13 cellular contexts compared by ENCODE assay signal in genomic region chr1:156744786-156745419, GRCh38. TPM values are rescaled to one million over a fixed set of nuclear protein-coding genes. Genes with fewer than 3 reads are reported as not detected.
A peak's percentile ranks its signal among the peaks of the same experiment; 100 is the strongest.
DNase-seq lines count a peak whose midpoint lies in the region; ATAC-seq, FAIRE-seq and TF ChIP-seq lines count a peak whose summit lies in the region.
"Had no signal": no experiment of that assay in that cellular context is flagged by ENCODE, and none has a peak within 500 bp of the region (broad histone marks: within the 10 kb centered on the region; RNA-seq: fewer than 3 reads in every experiment).

No MANE protein-coding gene starts in this region.

- H3K27ac Mint-ChIP-seq in brain, result peak overlapping the region in 4 of 5 experiments; percentile 17 to 100 (median 100)
- peak overlapping the region; percentile 97 to 100 for H3K27ac Mint-ChIP-seq in natural killer cell treated with Interleukin-12 subunit alpha and Interleukin-12 subunit beta and Interleukin-15 and Interleukin-18, amount 100 ng/mL, for 72 hours

- TF ChIP-seq EP300 in A549 (IDR thresholded peaks at IDR 0.05), result no peak

- H3K4me2 ChIP-seq in A549 (peak overlapping the region; percentile 92; the same call in 2 of the 3 replicates), HCT116 (ENCODE audit: low read length) (no peak overlapping the region), PC-3 (ENCODE audit: low read length) (no peak overlapping the region)

- H3K9ac ChIP-seq in HCT116 (ENCODE audit: low read length) (0 out of 2 replicates have a peak overlapping the region, but pooled peaks have one; percentile 94), PC-3 (ENCODE audit: low read length) (no peak overlapping the region)

- intact Hi-C loops in HCT116 (cut with micrococcal nuclease), result loop anchor here (10.0 kb wide), 1 partner anchor 240 kb away; the partner anchor contains the start of gene MEF2D
- intact Hi-C loops in PC-3 (cut with micrococcal nuclease), result no loop called here

- H3K4me1 Mint-ChIP-seq in brain, result peaks cover 64% of the 10 kb centered on the region
- peaks cover 68 to 70% of the 10 kb centered on the region in 2 donors for H3K4me1 Mint-ChIP-seq in natural killer cell treated with Interleukin-12 subunit alpha and Interleukin-12 subunit beta and Interleukin-15 and Interleukin-18, amount 100 ng/mL, for 72 hours (ENCODE audit: low read depth in 2 of 2)

- DNase-seq in A549 (ENCODE audit: low read depth in 1 of 2, low spot score in 1 of 2), result no peak
- DNase-seq in HCT116 (ENCODE audit: low read depth, low spot score), result no peak
- no peak for DNase-seq in natural killer cell treated with Interleukin-12 subunit alpha and Interleukin-12 subunit beta and Interleukin-15 and Interleukin-18, amount 100 ng/mL, for 72 hours (ENCODE audit: low spot score)
- no peak for DNase-seq in anterior cingulate cortex (lab: John Stamatoyannopoulos, UW)
- DNase-seq in HPDE6-E6E7 (ENCODE audit: extremely low spot score), result no peak
- no peak for DNase-seq in PC-3
- DNase-seq: cerebellar nuclear complex, hypothalamus, NCI-H2029, SHP77 had no signal

- ATAC-seq in A549, result no peak
- no peak for ATAC-seq in HCT116
- ATAC-seq in natural killer cell treated with Interleukin-12 subunit alpha and Interleukin-12 subunit beta and Interleukin-15 and Interleukin-18, amount 100 ng/mL, for 72 hours, result no peak
- ATAC-seq in GM21825 (IDR thresholded peaks at IDR 0.05; ENCODE audit: unreplicated experiment), result no peak
- no peak for ATAC-seq in PC-3

- H4K20me1 ChIP-seq in HCT116 (ENCODE audit: insufficient read depth) (no peaks in the 10 kb centered on the region), PC-3 (ENCODE audit: low read length) (0 out of 2 replicates have a peak, but pooled peaks cover 5% of the 10 kb centered on the region)

- H3K27ac ChIP-seq in A549 (peak overlapping the region; percentile 99 to 100; a peak in 3 of 6 replicates), HCT116 (ENCODE audit: low read depth, low read length) (peak overlapping the region; percentile 99), PC-3 (ENCODE audit: low read length) (no peak overlapping the region)

- H3F3A ChIP-seq in PC-3 (ENCODE audit: low read length, unreplicated experiment), result peaks cover 23% of the 10 kb centered on the region

- FAIRE-seq in A549 (lab: Jason Lieb, UNC), result no peak

- H3K36me3 ChIP-seq in HCT116 (ENCODE audit: control insufficient read depth in 1 of 2, insufficient read depth in 2 of 2, low read length in 2 of 2), result peaks cover 16 to 21% of the 10 kb centered on the region in 2 experiments; a peak in 2 of 4 replicates
- peaks cover 45% of the 10 kb centered on the region for H3K36me3 ChIP-seq in PC-3 (ENCODE audit: low read depth, low read length)

- no peak overlapping the region for H2AFZ ChIP-seq in HCT116 (ENCODE audit: low read depth, low read length, poor library complexity, severe bottlenecking)
- H2AFZ ChIP-seq in PC-3 (ENCODE audit: low read length), result no peak overlapping the region

- TF ChIP-seq RAD21 in A549 (conservative IDR thresholded peaks at IDR 0.05 in 1 of 2, IDR thresholded peaks at IDR 0.05 in 1 of 2), result no peak
- TF ChIP-seq RAD21 in HCT116 (IDR thresholded peaks at IDR 0.05; ENCODE audit: low read depth), result no peak

- H3K79me2 ChIP-seq in HCT116 (ENCODE audit: insufficient read depth, low read length), result peaks cover 77% of the 10 kb centered on the region
- H3K79me2 ChIP-seq in PC-3 (ENCODE audit: low read length), result peaks cover 68% of the 10 kb centered on the region

- H3K9me2 ChIP-seq in HCT116 (ENCODE audit: insufficient read depth), result no peaks in the 10 kb centered on the region
- H3K9me2 ChIP-seq in PC-3 (replicated peaks; ENCODE audit: low read length), result no peaks in the 10 kb centered on the region

- H3K9me3 ChIP-seq in A549, result no peaks in the 10 kb centered on the region
- H3K9me3 ChIP-seq in HCT116 (ENCODE audit: control insufficient read depth in 1 of 2, insufficient read depth in 1 of 2, low read depth in 1 of 2, low read length in 2 of 2), result no peaks in the 10 kb centered on the region
- no peaks in the 10 kb centered on the region for H3K9me3 ChIP-seq in PC-3 (ENCODE audit: low read length)
- H3K9me3 ChIP-seq: HAP-1 had no signal

- no peaks in the 10 kb centered on the region for H3K9me3 Mint-ChIP-seq in brain
- no peaks in the 10 kb centered on the region for H3K9me3 Mint-ChIP-seq in natural killer cell treated with Interleukin-12 subunit alpha and Interleukin-12 subunit beta and Interleukin-15 and Interleukin-18, amount 100 ng/mL, for 72 hours

- peaks cover 3% of the 10 kb centered on the region for H3K36me3 Mint-ChIP-seq in brain
- peaks cover 12% of the 10 kb centered on the region for H3K36me3 Mint-ChIP-seq in natural killer cell treated with Interleukin-12 subunit alpha and Interleukin-12 subunit beta and Interleukin-15 and Interleukin-18, amount 100 ng/mL, for 72 hours

- 83% methylated on average over 14 of the region's 14 CpGs for WGBS in A549 (ENCODE audit: missing lambda C conversion rate)

- BruUV-seq in HCT116 (replicated peaks; lab: Mats Ljungman, UMichigan) (no TSS peak), PC-3 (replicated peaks; lab: Mats Ljungman, UMichigan) (no TSS peak)

- H3K27me3 ChIP-seq in HCT116 (ENCODE audit: insufficient read depth, low read length) (no peaks in the 10 kb centered on the region), PC-3 (ENCODE audit: low read length) (no peaks in the 10 kb centered on the region)

- TF ChIP-seq POLR2A in A549 (IDR thresholded peaks at IDR 0.05; ENCODE audit: low read length) (no peak), HCT116 (IDR thresholded peaks at IDR 0.05; ENCODE audit: borderline replicate concordance, extremely low read depth, insufficient read depth, insufficient read length) (no peak)

- POLR2A ChIA-PET in A549 (lab: Yijun Ruan, JAX), result interaction anchor here (0.7 kb wide), 1 partner anchor 188 kb away, joined by 4 read pairs; no protein-coding TSS in a partner anchor
- POLR2A ChIA-PET in HCT116 (lab: Charles Lee), result interaction anchor here (0.7 kb wide), 1 partner anchor 16 kb away, joined by 7 read pairs; the partner anchor contains the start of gene ISG20L2
- POLR2A ChIA-PET in PC-3 (lab: Charles Lee; ENCODE audit: unreplicated experiment), result no interaction called here

- CTCF ChIA-PET in A549 (lab: Yijun Ruan, JAX), result interaction anchor here (0.9 to 10.5 kb wide), 5 partner anchors 19 to 147 kb away, joined by 3 to 130 read pairs (median 5); partner anchors contain the start of genes ISG20L2 and METTL25B
- CTCF ChIA-PET in HCT116 (lab: Charles Lee), result interaction anchor here (0.7 kb wide), 1 partner anchor 145 kb away, joined by 3 read pairs; no protein-coding TSS in a partner anchor
- CTCF ChIA-PET in PC-3 (lab: Charles Lee), result interaction anchor here (0.7 kb wide), 1 partner anchor 56 kb away, joined by 6 read pairs; no protein-coding TSS in a partner anchor

- no peak overlapping the region for H3K4me3 ChIP-seq in A549
- H3K4me3 ChIP-seq in HCT116 (replicated peaks in 1 of 2; ENCODE audit: low read depth in 1 of 2, low read length in 2 of 2), result no peak overlapping the region
- no peak overlapping the region for H3K4me3 ChIP-seq in PC-3 (ENCODE audit: low read length)
- H3K4me3 ChIP-seq: HAP-1 had no signal

- RAD21 ChIA-PET in HCT116 (lab: Charles Lee; ENCODE audit: low non-redundant PET in 1 of 2, low total read pairs in 2 of 2, uncharacterized antibody in 2 of 2, unreplicated experiment in 2 of 2), result no interaction called here

- H3K4me1 ChIP-seq in A549 (peaks cover 53% of the 10 kb centered on the region), HCT116 (ENCODE audit: control insufficient read depth in 1 of 2, insufficient read depth in 2 of 2, low read length in 2 of 2) (peaks cover 35 to 67% of the 10 kb centered on the region in 2 experiments), PC-3 (ENCODE audit: insufficient read depth, low read length) (peaks cover 59% of the 10 kb centered on the region)

- H3K4me3 Mint-ChIP-seq in brain, result peak overlapping the region in 1 of 5 experiments; percentile 94
- no peak overlapping the region for H3K4me3 Mint-ChIP-seq in natural killer cell treated with Interleukin-12 subunit alpha and Interleukin-12 subunit beta and Interleukin-15 and Interleukin-18, amount 100 ng/mL, for 72 hours

- no peak for TF ChIP-seq CTCF in A549 (IDR thresholded peaks at IDR 0.05)
- TF ChIP-seq CTCF in HCT116 (IDR thresholded peaks at IDR 0.05 in 2 of 3, conservative IDR thresholded peaks at IDR 0.05 in 1 of 3; ENCODE audit: borderline replicate concordance in 1 of 3, insufficient read depth in 1 of 3, low read depth in 2 of 3, low read length in 2 of 3), result no peak
- no peak for TF ChIP-seq CTCF in brain (conservative IDR thresholded peaks at IDR 0.05)
- no peak for TF ChIP-seq CTCF in PC-3 (conservative IDR thresholded peaks at IDR 0.05; ENCODE audit: low read depth, low read length)

- peaks cover 6% of the 10 kb centered on the region for H3K27me3 Mint-ChIP-seq in brain
- H3K27me3 Mint-ChIP-seq in natural killer cell treated with Interleukin-12 subunit alpha and Interleukin-12 subunit beta and Interleukin-15 and Interleukin-18, amount 100 ng/mL, for 72 hours, result no peaks in the 10 kb centered on the region

RNA-seq across cellular contexts. Expression of gene MRPL24, which starts 4.0 kb away (rescaled TPM):
- polyA plus RNA-seq in A549 (2011; rRNA removed), result 170 and 246 TPM in 2 replicates
- 174 and 183 TPM in 2 replicates for polyA plus RNA-seq in A549 (2012; cell fraction: cytosol; rRNA removed)
- polyA plus RNA-seq in A549 (2012; cell fraction: nucleus; rRNA removed), result 74.5 and 122 TPM in 2 replicates
- polyA plus RNA-seq in A549 (2017; fragmentation: RNase III; extraction: RNeasy Plus Mini Kit Qiagen cat#74134 plus additional on column Dnase treatment), result 195 to 207 TPM (median 198 TPM) in 3 replicates
- 53.9 and 86.1 TPM in 2 replicates for polyA minus RNA-seq in A549 (2011; rRNA and poly(A)+ RNA removed)
- 111 TPM for total RNA-seq in HCT116 (2021; ENCODE audit: unreplicated experiment)
- 106 and 142 TPM in 2 replicates for polyA plus RNA-seq in HCT116 (2012)
- polyA plus RNA-seq in brain (ENCODE audit: insufficient read depth, low read depth, low replicate concordance), result 111 TPM
- total RNA-seq in natural killer cell treated with Interleukin-12 subunit alpha and Interleukin-12 subunit beta and Interleukin-15 and Interleukin-18, amount 100 ng/mL, for 72 hours, result 10 to 100 TPM; 52.9 to 71.2 TPM
- 232 and 275 TPM in 2 replicates for total RNA-seq in PC-3 (2014; rRNA removed)

RNA-seq across cellular contexts. Expression of gene HDGF, which starts 6.6 kb away (rescaled TPM):
- polyA plus RNA-seq in A549 (2011; rRNA removed) (271 and 299 TPM in 2 replicates), A549 (2017; fragmentation: RNase III; extraction: RNeasy Plus Mini Kit Qiagen cat#74134 plus additional on column Dnase treatment) (404 to 428 TPM (median 419 TPM) in 3 replicates), brain (ENCODE audit: insufficient read depth, low read depth, low replicate concordance) (502 TPM)
- polyA plus RNA-seq in A549 (2012; cell fraction: cytosol; rRNA removed), result 178 and 186 TPM in 2 replicates
- 105 and 131 TPM in 2 replicates for polyA plus RNA-seq in A549 (2012; cell fraction: nucleus; rRNA removed)
- 169 and 184 TPM in 2 replicates for polyA minus RNA-seq in A549 (2011; rRNA and poly(A)+ RNA removed)
- total RNA-seq in HCT116 (2021; ENCODE audit: unreplicated experiment) (304 TPM), PC-3 (2014; rRNA removed) (586 and 1,030 TPM in 2 replicates)
- polyA plus RNA-seq in HCT116 (2012), result 151 and 187 TPM in 2 replicates
- total RNA-seq in natural killer cell treated with Interleukin-12 subunit alpha and Interleukin-12 subunit beta and Interleukin-15 and Interleukin-18, amount 100 ng/mL, for 72 hours, result 100 to 1,000 TPM; 208 to 308 TPM

RNA-seq across cellular contexts. Expression of gene ISG20L2, which starts 16.3 kb away (rescaled TPM):
- polyA plus RNA-seq in A549 (2011; rRNA removed) (42.5 and 55.7 TPM in 2 replicates), A549 (2017; fragmentation: RNase III; extraction: RNeasy Plus Mini Kit Qiagen cat#74134 plus additional on column Dnase treatment) (27.6 to 31.4 TPM (median 29.6 TPM) in 3 replicates), brain (ENCODE audit: insufficient read depth, low read depth, low replicate concordance) (41.5 TPM)
- 29.2 and 35.7 TPM in 2 replicates for polyA plus RNA-seq in A549 (2012; cell fraction: cytosol; rRNA removed)
- 12.5 and 17.9 TPM in 2 replicates for polyA plus RNA-seq in A549 (2012; cell fraction: nucleus; rRNA removed)
- 44.0 and 56.0 TPM in 2 replicates for polyA minus RNA-seq in A549 (2011; rRNA and poly(A)+ RNA removed)
- total RNA-seq in HCT116 (2021; ENCODE audit: unreplicated experiment) (41.7 TPM), PC-3 (2014; rRNA removed) (39.2 and 51.7 TPM in 2 replicates)
- 19.9 and 23.3 TPM in 2 replicates for polyA plus RNA-seq in HCT116 (2012)
- total RNA-seq in natural killer cell treated with Interleukin-12 subunit alpha and Interleukin-12 subunit beta and Interleukin-15 and Interleukin-18, amount 100 ng/mL, for 72 hours, result 10 to 100 TPM; 67.5 to 97.5 TPM

RNA-seq across cellular contexts. Expression of gene METTL25B, which starts 16.6 kb away (rescaled TPM):
- polyA plus RNA-seq in A549 (2011; rRNA removed), result 18.5 and 22.1 TPM in 2 replicates
- 19.4 and 21.3 TPM in 2 replicates for polyA plus RNA-seq in A549 (2012; cell fraction: cytosol; rRNA removed)
- polyA plus RNA-seq in A549 (2012; cell fraction: nucleus; rRNA removed), result 34.1 and 34.8 TPM in 2 replicates
- 15.7 to 21.7 TPM (median 16.7 TPM) in 3 replicates for polyA plus RNA-seq in A549 (2017; fragmentation: RNase III; extraction: RNeasy Plus Mini Kit Qiagen cat#74134 plus additional on column Dnase treatment)
- polyA minus RNA-seq in A549 (2011; rRNA and poly(A)+ RNA removed), result 19.6 and 21.6 TPM in 2 replicates
- 36.5 TPM for total RNA-seq in HCT116 (2021; ENCODE audit: unreplicated experiment)
- polyA plus RNA-seq in HCT116 (2012), result 32.6 and 39.7 TPM in 2 replicates
- 46.8 TPM for polyA plus RNA-seq in brain (ENCODE audit: insufficient read depth, low read depth, low replicate concordance)
- 10 to 100 TPM; 33.0 to 37.4 TPM for total RNA-seq in natural killer cell treated with Interleukin-12 subunit alpha and Interleukin-12 subunit beta and Interleukin-15 and Interleukin-18, amount 100 ng/mL, for 72 hours
- 10.4 and 14.6 TPM in 2 replicates for total RNA-seq in PC-3 (2014; rRNA removed)

RNA-seq across cellular contexts. Expression of gene PRCC, which starts 22.4 kb away (rescaled TPM):
- 52.0 and 65.3 TPM in 2 replicates for polyA plus RNA-seq in A549 (2011; rRNA removed)
- 54.9 and 62.9 TPM in 2 replicates for polyA plus RNA-seq in A549 (2012; cell fraction: cytosol; rRNA removed)
- polyA plus RNA-seq in A549 (2012; cell fraction: nucleus; rRNA removed), result 39.8 and 50.8 TPM in 2 replicates
- polyA plus RNA-seq in A549 (2017; fragmentation: RNase III; extraction: RNeasy Plus Mini Kit Qiagen cat#74134 plus additional on column Dnase treatment), result 42.8 to 45.5 TPM (median 44.5 TPM) in 3 replicates
- polyA minus RNA-seq in A549 (2011; rRNA and poly(A)+ RNA removed), result 98.3 and 148 TPM in 2 replicates
- total RNA-seq in HCT116 (2021; ENCODE audit: unreplicated experiment), result 78.1 TPM
- 46.0 and 53.9 TPM in 2 replicates for polyA plus RNA-seq in HCT116 (2012)
- 111 TPM for polyA plus RNA-seq in brain (ENCODE audit: insufficient read depth, low read depth, low replicate concordance)
- 100 to 1,000 TPM in 1 of 2 donors, 10 to 100 TPM in 1; 86.2 to 116 TPM for total RNA-seq in natural killer cell treated with Interleukin-12 subunit alpha and Interleukin-12 subunit beta and Interleukin-15 and Interleukin-18, amount 100 ng/mL, for 72 hours
- total RNA-seq in PC-3 (2014; rRNA removed), result 103 TPM in 2 replicates
